Comparison of ENCODE assay signal across 26 cellular contexts in the genomic region with DNA sequence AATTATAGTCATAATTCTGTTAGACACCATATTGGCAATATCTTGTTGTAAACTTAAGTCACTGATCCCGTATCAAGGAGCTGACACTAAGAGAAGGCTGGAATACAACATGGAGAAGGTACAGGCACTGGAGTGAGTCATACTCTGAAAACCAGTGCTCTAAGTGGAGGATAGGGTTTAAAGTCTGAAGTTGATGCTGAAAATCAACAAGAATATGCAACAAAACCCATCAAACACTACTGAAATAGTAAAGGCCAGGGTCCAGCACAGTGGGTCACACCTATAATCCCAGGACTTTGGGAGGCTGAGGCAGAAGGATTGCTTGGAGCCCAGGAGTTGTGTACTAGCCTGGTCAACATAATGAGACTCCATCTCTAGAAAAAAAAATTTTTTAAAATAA.
DNase-seq lines count a peak whose midpoint lies in the region; ATAC-seq, FAIRE-seq and TF ChIP-seq lines count a peak whose summit lies in the region.
"Had no signal": no experiment of that assay in that cellular context is flagged by ENCODE, and none has a peak within 500 bp of the region (broad histone marks: within the 10 kb centered on the region; RNA-seq: fewer than 3 reads in every experiment).

No MANE protein-coding gene starts in this region.

- DNase-seq in HepG2 (ENCODE audit: low spot score) (peak; percentile 50), right lobe of liver (no peak), left lung (no peak), small intestine (peak; percentile 79), endothelial cell (ENCODE audit: low spot score) (no peak), medulla oblongata (ENCODE audit: extremely low spot score) (no peak)
- no peak for DNase-seq in T-helper 2 cell treated with Interferon-gamma antibody and Interleukin-4, amounts not matched to agents 5 μg/mL and 100 μg/mL, for 36 hours (ENCODE audit: low spot score)
- DNase-seq: ACHN; AML-193; BE2C; Calu3; CD4-positive, alpha-beta T cell; CD8-positive, alpha-beta memory T cell; DMS53; DMS79 treated with DMSO at 0.1 percent for 48 hours; GF-D8; H9 had no signal

- H3K9me3 Mint-ChIP-seq in T-helper 2 cell treated with Interferon-gamma antibody and Interleukin-4, amounts not matched to agents 5 μg/mL and 100 μg/mL, for 36 hours = no peaks in the 10 kb centered on the region
- H3K9me3 Mint-ChIP-seq in endothelial cell (ENCODE audit: unreplicated experiment) = no peaks in the 10 kb centered on the region
- H3K9me3 Mint-ChIP-seq: CD14-positive monocyte; CD4-positive, alpha-beta T cell; CD8-positive, alpha-beta memory T cell; GM23338; H9 had no signal

- intact Hi-C loops in HepG2 (cut with micrococcal nuclease; ENCODE audit: unreplicated experiment) (no loop called here), right lobe of liver (cut with DNase I) (no loop called here), left lung (cut with DNase I) (no loop called here)

- no peak overlapping the region for H2AFZ ChIP-seq in HepG2 (ENCODE audit: low read length)
- H2AFZ ChIP-seq: GM23338 had no signal

- no peaks in the 10 kb centered on the region for H3K4me1 Mint-ChIP-seq in T-helper 2 cell treated with Interferon-gamma antibody and Interleukin-4, amounts not matched to agents 5 μg/mL and 100 μg/mL, for 36 hours (ENCODE audit: low read depth)
- H3K4me1 Mint-ChIP-seq in endothelial cell (ENCODE audit: unreplicated experiment) = peaks cover 6% of the 10 kb centered on the region
- H3K4me1 Mint-ChIP-seq: CD14-positive monocyte, GM23338, H9 had no signal

- TF ChIP-seq POLR2A in HepG2 (IDR thresholded peaks at IDR 0.05; ENCODE audit: insufficient read depth in 1 of 2, low read depth in 2 of 2, low read length in 2 of 2) (no peak), right lobe of liver (IDR thresholded peaks at IDR 0.05) (no peak)

- ATAC-seq in HepG2 (peak; percentile 94), right lobe of liver (no peak), left lung (peak; percentile 9), HG02642 (IDR thresholded peaks at IDR 0.05; ENCODE audit: poor library complexity, unreplicated experiment) (no peak)
- ATAC-seq: A549, GM23338, HCT116 had no signal

- H3K4me3 ChIP-seq in HepG2 (replicated peaks in 1 of 3; ENCODE audit: insufficient read depth in 1 of 3, low read depth in 2 of 3, low read length in 3 of 3) (no peak overlapping the region), right lobe of liver (no peak overlapping the region), left lung (no peak overlapping the region), small intestine (ENCODE audit: low read depth in 1 of 2, low read length in 2 of 2) (no peak overlapping the region)
- H3K4me3 ChIP-seq: A549; BLaER1 treated with 17β-estradiol and CSF1 and Interleukin-3, amounts not matched to agents 10 nM and 100 nM; GM23338 had no signal

- no peaks in the 10 kb centered on the region for H3K9me3 ChIP-seq in HepG2 (ENCODE audit: low read length)
- no peaks in the 10 kb centered on the region for H3K9me3 ChIP-seq in right lobe of liver
- H3K9me3 ChIP-seq in left lung = no peaks in the 10 kb centered on the region
- H3K9me3 ChIP-seq in small intestine (ENCODE audit: control insufficient read depth, low read depth) = no peaks in the 10 kb centered on the region
- H3K9me3 ChIP-seq: A549; BE2C; BLaER1 treated with 17β-estradiol and CSF1 and Interleukin-3, amounts not matched to agents 10 nM and 100 nM had no signal

- TF ChIP-seq EP300 in HepG2 (IDR thresholded peaks at IDR 0.05; ENCODE audit: low read depth in 2 of 2, low read length in 2 of 2) (no peak), HepG2 (CRISPR knock-in tag; IDR thresholded peaks at IDR 0.05; ENCODE audit: borderline replicate concordance) (no peak)

- no peak for TF ChIP-seq RAD21 in HepG2 (CRISPR knock-in tag; IDR thresholded peaks at IDR 0.05)

- no peaks in the 10 kb centered on the region for H3K27me3 ChIP-seq in HepG2 (ENCODE audit: control insufficient read depth in 1 of 2, insufficient read depth in 2 of 2, low read length in 2 of 2)
- no peaks in the 10 kb centered on the region for H3K27me3 ChIP-seq in right lobe of liver
- no peaks in the 10 kb centered on the region for H3K27me3 ChIP-seq in left lung
- H3K27me3 ChIP-seq in small intestine (ENCODE audit: control insufficient read depth in 2 of 2, insufficient read depth in 2 of 2, low read length in 2 of 2) = no peaks in the 10 kb centered on the region
- H3K27me3 ChIP-seq: BE2C; BLaER1 treated with 17β-estradiol and CSF1 and Interleukin-3, amounts not matched to agents 10 nM and 100 nM had no signal

- peaks cover 25% of the 10 kb centered on the region for H3K4me1 ChIP-seq in HepG2 (ENCODE audit: insufficient read depth, low read length)
- H3K4me1 ChIP-seq in right lobe of liver = no peaks in the 10 kb centered on the region
- no peaks in the 10 kb centered on the region for H3K4me1 ChIP-seq in left lung
- peaks cover 0 to 3% of the 10 kb centered on the region in 2 donors for H3K4me1 ChIP-seq in small intestine (ENCODE audit: control insufficient read depth in 2 of 2, insufficient read depth in 1 of 2, low read depth in 1 of 2, low read length in 1 of 2)
- H3K4me1 ChIP-seq: BE2C had no signal

- no peaks in the 10 kb centered on the region for H4K20me1 ChIP-seq in HepG2 (ENCODE audit: insufficient read depth, low read length)
- H4K20me1 ChIP-seq: BLaER1 treated with 17β-estradiol and CSF1 and Interleukin-3, amounts not matched to agents 10 nM and 100 nM had no signal

- POLR2A ChIA-PET in HepG2 (lab: Yijun Ruan, JAX) = no interaction called here

- no peaks in the 10 kb centered on the region for H3K27me3 Mint-ChIP-seq in T-helper 2 cell treated with Interferon-gamma antibody and Interleukin-4, amounts not matched to agents 5 μg/mL and 100 μg/mL, for 36 hours (ENCODE audit: low read depth)
- H3K27me3 Mint-ChIP-seq in endothelial cell (ENCODE audit: unreplicated experiment) = peaks cover 1% of the 10 kb centered on the region
- H3K27me3 Mint-ChIP-seq: CD4-positive, alpha-beta T cell; CD8-positive, alpha-beta memory T cell had no signal

- H3K27ac ChIP-seq in HepG2 (ENCODE audit: extremely low read length, insufficient read depth, low read length) (no peak overlapping the region), right lobe of liver (no peak overlapping the region), left lung (no peak overlapping the region), small intestine (ENCODE audit: low read depth in 1 of 2, low read length in 1 of 2) (no peak overlapping the region)
- H3K27ac ChIP-seq: 22Rv1; A549; BLaER1 treated with 17β-estradiol and CSF1 and Interleukin-3, amounts not matched to agents 10 nM and 100 nM had no signal

- H3K36me3 Mint-ChIP-seq in T-helper 2 cell treated with Interferon-gamma antibody and Interleukin-4, amounts not matched to agents 5 μg/mL and 100 μg/mL, for 36 hours (ENCODE audit: low read depth) = peaks cover 5% of the 10 kb centered on the region
- H3K36me3 Mint-ChIP-seq in endothelial cell (ENCODE audit: low read depth, unreplicated experiment) = no peaks in the 10 kb centered on the region

- 50% methylated on average over 1 of the region's 1 CpG for WGBS in HepG2 (ENCODE audit: low lambda C conversion rate)
- WGBS in right lobe of liver (ENCODE audit: insufficient coverage, low coverage, low lambda C conversion rate, missing lambda C conversion rate) = 78% methylated on average over 1 of the region's 1 CpG
- 41 to 83% (median 47%) methylated on average over 1 of the region's 1 CpG for WGBS in small intestine, 3 donors

- CTCF ChIA-PET in HepG2 (lab: Yijun Ruan, JAX; ENCODE audit: low intra/inter-chr PET ratio, low total read pairs) = no interaction called here

- H3K4me2 ChIP-seq in HepG2 (ENCODE audit: low read depth, low read length) = no peak overlapping the region
- H3K4me2 ChIP-seq: A549; BLaER1 treated with 17β-estradiol and CSF1 and Interleukin-3, amounts not matched to agents 10 nM and 100 nM; GM23338 had no signal

- BruUV-seq in HepG2 (replicated peaks; lab: Mats Ljungman, UMichigan) = no TSS peak

- in situ Hi-C loops in HepG2 (cut with HindIII; ENCODE audit: extremely low pct_ligation_motif_present, low pct_unique_long_range_greater_than_20kb) = no loop called here

- no peaks in the 10 kb centered on the region for H3K36me3 ChIP-seq in HepG2 (replicated peaks in 1 of 2; ENCODE audit: control insufficient read depth in 1 of 2, insufficient read depth in 2 of 2, low read length in 2 of 2)
- no peaks in the 10 kb centered on the region for H3K36me3 ChIP-seq in right lobe of liver
- no peaks in the 10 kb centered on the region for H3K36me3 ChIP-seq in left lung
- no peaks in the 10 kb centered on the region for H3K36me3 ChIP-seq in small intestine (ENCODE audit: control insufficient read depth in 2 of 2, insufficient read depth in 2 of 2, low read length in 2 of 2)
- H3K36me3 ChIP-seq: BE2C had no signal

- H3K79me2 ChIP-seq in HepG2 (ENCODE audit: insufficient read depth, low read length) = no peaks in the 10 kb centered on the region

- H3K9ac ChIP-seq in HepG2 (ENCODE audit: insufficient read depth, low read depth, low read length) = no peak overlapping the region
- H3K9ac ChIP-seq: BLaER1 treated with 17β-estradiol and CSF1 and Interleukin-3, amounts not matched to agents 10 nM and 100 nM had no signal

- no peak for TF ChIP-seq CTCF in HepG2 (CRISPR knock-in tag; IDR thresholded peaks at IDR 0.05)
- TF ChIP-seq CTCF in right lobe of liver (IDR thresholded peaks at IDR 0.05) = no peak
- TF ChIP-seq CTCF in left lung (IDR thresholded peaks at IDR 0.05) = no peak
- TF ChIP-seq CTCF in endothelial cell (IDR thresholded peaks at IDR 0.05; ENCODE audit: unreplicated experiment) = no peak

- no peak for FAIRE-seq in HepG2 (lab: Jason Lieb, UNC)
- FAIRE-seq in small intestine (lab: Jason Lieb, UNC) = no peak
- FAIRE-seq: A549, GM12891, GM18507 had no signal

- no peak overlapping the region for H3K4me3 Mint-ChIP-seq in T-helper 2 cell treated with Interferon-gamma antibody and Interleukin-4, amounts not matched to agents 5 μg/mL and 100 μg/mL, for 36 hours
- H3K4me3 Mint-ChIP-seq in endothelial cell (ENCODE audit: unreplicated experiment) = no peak overlapping the region
- H3K4me3 Mint-ChIP-seq: CD14-positive monocyte; CD4-positive, alpha-beta T cell; CD8-positive, alpha-beta memory T cell; GM23338; H9 had no signal

- no peak overlapping the region for H3K27ac Mint-ChIP-seq in T-helper 2 cell treated with Interferon-gamma antibody and Interleukin-4, amounts not matched to agents 5 μg/mL and 100 μg/mL, for 36 hours
- no peak overlapping the region for H3K27ac Mint-ChIP-seq in endothelial cell (ENCODE audit: unreplicated experiment)
- H3K27ac Mint-ChIP-seq: CD4-positive, alpha-beta T cell; CD8-positive, alpha-beta memory T cell; GM23338 had no signal

TF ChIP-seq in HepG2, 621 proteins besides CTCF, POLR2A, EP300 and RAD21 (continues in another document):
- TF ChIP-seq ELF3 (CRISPR knock-in tag; IDR thresholded peaks at IDR 0.05) (0 out of 2 replicates have a peak, but pooled peaks have one; percentile 14), ZNF572 (CRISPR knock-in tag; IDR thresholded peaks at IDR 0.05) (no peak), FOXA3 (CRISPR knock-in tag; IDR thresholded peaks at IDR 0.05) (0 out of 2 replicates have a peak, but pooled peaks have one; percentile 16), ZFP37 (CRISPR knock-in tag; IDR thresholded peaks at IDR 0.05; ENCODE audit: borderline replicate concordance) (no peak), GATAD2A (CRISPR knock-in tag; IDR thresholded peaks at IDR 0.05) (0 out of 2 replicates have a peak, but pooled peaks have one; percentile 13), ZFP1 (CRISPR knock-in tag; IDR thresholded peaks at IDR 0.05) (no peak), HNF4A (CRISPR knock-in tag; IDR thresholded peaks at IDR 0.05) (peak; percentile 60)

Comparison
In these comparisons a context has a peak if more than half of its experiments do, and no peak if none do; other contexts are left out.
1. ATAC-seq: peak in HepG2 (single experiment) and left lung (single experiment); none in right lobe of liver (0 of 4) and HG02642 (single experiment).
2. DNase-seq: peak in HepG2 (single experiment) and small intestine (single experiment); none in right lobe of liver (0 of 3), left lung (0 of 2), T-helper 2 cell treated with Interferon-gamma antibody and Interleukin-4, amounts not matched to agents 5 μg/mL and 100 μg/mL, for 36 hours (single experiment), endothelial cell (single experiment) and medulla oblongata (single experiment).